ENCODE assay signal across 1 cellular context in the genomic region with DNA sequence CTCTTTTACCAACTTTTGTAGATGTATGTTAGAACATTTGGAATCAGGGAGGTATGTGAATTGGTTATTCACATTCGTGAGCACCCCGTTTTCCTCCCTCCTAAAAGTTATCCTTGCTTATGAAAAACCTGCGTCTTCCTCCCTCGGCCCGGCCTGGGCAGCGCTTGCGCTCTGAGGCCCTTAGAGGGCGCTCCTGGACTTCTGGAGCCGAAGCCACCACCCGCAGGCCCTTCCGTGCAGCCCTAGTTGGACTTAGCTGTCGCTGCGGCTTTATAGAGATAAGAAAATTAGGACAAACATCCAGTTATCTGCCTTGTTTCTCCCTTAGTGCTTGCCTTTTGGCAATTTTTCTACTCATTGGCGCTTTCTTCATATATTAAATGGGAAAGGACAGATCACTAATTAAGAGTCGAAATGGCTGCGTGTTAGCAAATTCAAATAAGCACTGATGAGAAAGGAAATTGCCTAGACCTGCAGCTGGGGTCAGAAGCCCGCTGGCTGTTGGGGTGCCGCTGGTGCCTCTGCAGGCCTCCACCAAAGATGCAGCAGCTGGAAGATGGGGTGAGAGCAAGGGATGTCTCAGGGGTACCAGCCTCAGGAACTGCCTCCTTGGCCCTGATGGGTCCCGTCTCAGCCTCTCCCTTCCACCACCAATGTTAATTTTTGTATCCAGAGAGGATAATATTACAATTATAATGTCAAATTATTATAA.
TF ChIP-seq lines count a peak whose summit lies in the region.

No MANE protein-coding gene starts in this region.

TF ChIP-seq in K562, 482 proteins besides CTCF, POLR2A, EP300 and RAD21 (continued from another document):
- TF ChIP-seq, protein P1, sequence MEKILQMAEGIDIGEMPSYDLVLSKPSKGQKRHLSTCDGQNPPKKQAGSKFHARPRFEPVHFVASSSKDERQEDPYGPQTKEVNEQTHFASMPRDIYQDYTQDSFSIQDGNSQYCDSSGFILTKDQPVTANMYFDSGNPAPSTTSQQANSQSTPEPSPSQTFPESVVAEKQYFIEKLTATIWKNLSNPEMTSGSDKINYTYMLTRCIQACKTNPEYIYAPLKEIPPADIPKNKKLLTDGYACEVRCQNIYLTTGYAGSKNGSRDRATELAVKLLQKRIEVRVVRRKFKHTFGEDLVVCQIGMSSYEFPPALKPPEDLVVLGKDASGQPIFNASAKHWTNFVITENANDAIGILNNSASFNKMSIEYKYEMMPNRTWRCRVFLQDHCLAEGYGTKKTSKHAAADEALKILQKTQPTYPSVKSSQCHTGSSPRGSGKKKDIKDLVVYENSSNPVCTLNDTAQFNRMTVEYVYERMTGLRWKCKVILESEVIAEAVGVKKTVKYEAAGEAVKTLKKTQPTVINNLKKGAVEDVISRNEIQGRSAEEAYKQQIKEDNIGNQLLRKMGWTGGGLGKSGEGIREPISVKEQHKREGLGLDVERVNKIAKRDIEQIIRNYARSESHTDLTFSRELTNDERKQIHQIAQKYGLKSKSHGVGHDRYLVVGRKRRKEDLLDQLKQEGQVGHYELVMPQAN (IDR thresholded peaks at IDR 0.05; ENCODE audit: borderline replicate concordance): no peak
- TF ChIP-seq TCF3 (CRISPR knock-in tag; IDR thresholded peaks at IDR 0.05): 0 out of 2 replicates have a peak, but pooled peaks have one; percentile 12
- TF ChIP-seq FOXA3 (CRISPR knock-in tag; conservative IDR thresholded peaks at IDR 0.05 in 1 of 2, IDR thresholded peaks at IDR 0.05 in 1 of 2): no peak
- TF ChIP-seq TBL1XR1 (IDR thresholded peaks at IDR 0.05; ENCODE audit: low read length in 2 of 2): 0 out of 4 replicates have a peak, but pooled peaks of 1 of the 2 experiments have one; percentile 13
- 0 out of 4 replicates have a peak, but pooled peaks of 1 of the 2 experiments have one; percentile 39 for TF ChIP-seq TEAD1 (CRISPR knock-in tag; IDR thresholded peaks at IDR 0.05)
- no peak for TF ChIP-seq CCAR2 (IDR thresholded peaks at IDR 0.05; ENCODE audit: low read depth, low read length)
- TF ChIP-seq RBM34 (IDR thresholded peaks at IDR 0.05; ENCODE audit: borderline replicate concordance, insufficient read depth, low read length): no peak
- TF ChIP-seq, protein P2, sequence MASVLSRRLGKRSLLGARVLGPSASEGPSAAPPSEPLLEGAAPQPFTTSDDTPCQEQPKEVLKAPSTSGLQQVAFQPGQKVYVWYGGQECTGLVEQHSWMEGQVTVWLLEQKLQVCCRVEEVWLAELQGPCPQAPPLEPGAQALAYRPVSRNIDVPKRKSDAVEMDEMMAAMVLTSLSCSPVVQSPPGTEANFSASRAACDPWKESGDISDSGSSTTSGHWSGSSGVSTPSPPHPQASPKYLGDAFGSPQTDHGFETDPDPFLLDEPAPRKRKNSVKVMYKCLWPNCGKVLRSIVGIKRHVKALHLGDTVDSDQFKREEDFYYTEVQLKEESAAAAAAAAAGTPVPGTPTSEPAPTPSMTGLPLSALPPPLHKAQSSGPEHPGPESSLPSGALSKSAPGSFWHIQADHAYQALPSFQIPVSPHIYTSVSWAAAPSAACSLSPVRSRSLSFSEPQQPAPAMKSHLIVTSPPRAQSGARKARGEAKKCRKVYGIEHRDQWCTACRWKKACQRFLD (CRISPR knock-in tag; IDR thresholded peaks at IDR 0.05): no peak
- TF ChIP-seq, protein P3, sequence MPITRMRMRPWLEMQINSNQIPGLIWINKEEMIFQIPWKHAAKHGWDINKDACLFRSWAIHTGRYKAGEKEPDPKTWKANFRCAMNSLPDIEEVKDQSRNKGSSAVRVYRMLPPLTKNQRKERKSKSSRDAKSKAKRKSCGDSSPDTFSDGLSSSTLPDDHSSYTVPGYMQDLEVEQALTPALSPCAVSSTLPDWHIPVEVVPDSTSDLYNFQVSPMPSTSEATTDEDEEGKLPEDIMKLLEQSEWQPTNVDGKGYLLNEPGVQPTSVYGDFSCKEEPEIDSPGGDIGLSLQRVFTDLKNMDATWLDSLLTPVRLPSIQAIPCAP (CRISPR knock-in tag; IDR thresholded peaks at IDR 0.05; ENCODE audit: borderline replicate concordance): no peak
- TF ChIP-seq, protein P4, sequence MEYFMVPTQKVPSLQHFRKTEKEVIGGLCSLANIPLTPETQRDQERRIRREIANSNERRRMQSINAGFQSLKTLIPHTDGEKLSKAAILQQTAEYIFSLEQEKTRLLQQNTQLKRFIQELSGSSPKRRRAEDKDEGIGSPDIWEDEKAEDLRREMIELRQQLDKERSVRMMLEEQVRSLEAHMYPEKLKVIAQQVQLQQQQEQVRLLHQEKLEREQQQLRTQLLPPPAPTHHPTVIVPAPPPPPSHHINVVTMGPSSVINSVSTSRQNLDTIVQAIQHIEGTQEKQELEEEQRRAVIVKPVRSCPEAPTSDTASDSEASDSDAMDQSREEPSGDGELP (CRISPR knock-in tag; IDR thresholded peaks at IDR 0.05; ENCODE audit: borderline replicate concordance): peak; percentile 38; the same call in 1 of the 2 replicates
- TF ChIP-seq, protein P5, sequence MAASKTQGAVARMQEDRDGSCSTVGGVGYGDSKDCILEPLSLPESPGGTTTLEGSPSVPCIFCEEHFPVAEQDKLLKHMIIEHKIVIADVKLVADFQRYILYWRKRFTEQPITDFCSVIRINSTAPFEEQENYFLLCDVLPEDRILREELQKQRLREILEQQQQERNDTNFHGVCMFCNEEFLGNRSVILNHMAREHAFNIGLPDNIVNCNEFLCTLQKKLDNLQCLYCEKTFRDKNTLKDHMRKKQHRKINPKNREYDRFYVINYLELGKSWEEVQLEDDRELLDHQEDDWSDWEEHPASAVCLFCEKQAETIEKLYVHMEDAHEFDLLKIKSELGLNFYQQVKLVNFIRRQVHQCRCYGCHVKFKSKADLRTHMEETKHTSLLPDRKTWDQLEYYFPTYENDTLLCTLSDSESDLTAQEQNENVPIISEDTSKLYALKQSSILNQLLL (CRISPR knock-in tag; IDR thresholded peaks at IDR 0.05; ENCODE audit: borderline replicate concordance): no peak
- no peak for TF ChIP-seq PTBP1 (IDR thresholded peaks at IDR 0.05; ENCODE audit: low read depth, low read length)
- TF ChIP-seq SP2 (IDR thresholded peaks at IDR 0.05; ENCODE audit: extremely low read depth, low read depth, low read length, poor library complexity, severe bottlenecking): no peak
- TF ChIP-seq ZNF785 (CRISPR knock-in tag; IDR thresholded peaks at IDR 0.05): no peak
- no peak for TF ChIP-seq SUPT5H (IDR thresholded peaks at IDR 0.05)
- TF ChIP-seq MXI1 (IDR thresholded peaks at IDR 0.05; ENCODE audit: low read depth, low read length): no peak
- no peak for TF ChIP-seq HOXB6 (CRISPR knock-in tag; IDR thresholded peaks at IDR 0.05; ENCODE audit: borderline replicate concordance)
- 0 out of 2 replicates have a peak, but pooled peaks have one; percentile 35 for TF ChIP-seq SPI1 (IDR thresholded peaks at IDR 0.05; ENCODE audit: borderline replicate concordance, low read depth, low read length)
- TF ChIP-seq NR2C2 (CRISPR knock-in tag; IDR thresholded peaks at IDR 0.05): no peak
- no peak for TF ChIP-seq NR2C2 (tag; IDR thresholded peaks at IDR 0.05)
- TF ChIP-seq XRCC5 (IDR thresholded peaks at IDR 0.05; ENCODE audit: low read depth, low read length): peak; percentile 66; the same call in 1 of the 2 replicates
- TF ChIP-seq GABPB1 (CRISPR knock-in tag; IDR thresholded peaks at IDR 0.05): 0 out of 2 replicates have a peak, but pooled peaks have one; percentile 18
- TF ChIP-seq ZNF232 (CRISPR knock-in tag; IDR thresholded peaks at IDR 0.05): no peak
- TF ChIP-seq NFATC3 (IDR thresholded peaks at IDR 0.05): no peak
- TF ChIP-seq NRF1 (conservative IDR thresholded peaks at IDR 0.05 in 1 of 2, IDR thresholded peaks at IDR 0.05 in 1 of 2): peak in 1 of 2 experiments; percentile 60; a peak in 2 of 4 replicates
- TF ChIP-seq, protein P6, sequence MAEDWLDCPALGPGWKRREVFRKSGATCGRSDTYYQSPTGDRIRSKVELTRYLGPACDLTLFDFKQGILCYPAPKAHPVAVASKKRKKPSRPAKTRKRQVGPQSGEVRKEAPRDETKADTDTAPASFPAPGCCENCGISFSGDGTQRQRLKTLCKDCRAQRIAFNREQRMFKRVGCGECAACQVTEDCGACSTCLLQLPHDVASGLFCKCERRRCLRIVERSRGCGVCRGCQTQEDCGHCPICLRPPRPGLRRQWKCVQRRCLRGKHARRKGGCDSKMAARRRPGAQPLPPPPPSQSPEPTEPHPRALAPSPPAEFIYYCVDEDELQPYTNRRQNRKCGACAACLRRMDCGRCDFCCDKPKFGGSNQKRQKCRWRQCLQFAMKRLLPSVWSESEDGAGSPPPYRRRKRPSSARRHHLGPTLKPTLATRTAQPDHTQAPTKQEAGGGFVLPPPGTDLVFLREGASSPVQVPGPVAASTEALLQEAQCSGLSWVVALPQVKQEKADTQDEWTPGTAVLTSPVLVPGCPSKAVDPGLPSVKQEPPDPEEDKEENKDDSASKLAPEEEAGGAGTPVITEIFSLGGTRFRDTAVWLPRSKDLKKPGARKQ (CRISPR knock-in tag; IDR thresholded peaks at IDR 0.05): no peak
- TF ChIP-seq CXXC5 (CRISPR knock-in tag; IDR thresholded peaks at IDR 0.05): 0 out of 2 replicates have a peak, but pooled peaks have one; percentile 39
- TF ChIP-seq, protein P7, sequence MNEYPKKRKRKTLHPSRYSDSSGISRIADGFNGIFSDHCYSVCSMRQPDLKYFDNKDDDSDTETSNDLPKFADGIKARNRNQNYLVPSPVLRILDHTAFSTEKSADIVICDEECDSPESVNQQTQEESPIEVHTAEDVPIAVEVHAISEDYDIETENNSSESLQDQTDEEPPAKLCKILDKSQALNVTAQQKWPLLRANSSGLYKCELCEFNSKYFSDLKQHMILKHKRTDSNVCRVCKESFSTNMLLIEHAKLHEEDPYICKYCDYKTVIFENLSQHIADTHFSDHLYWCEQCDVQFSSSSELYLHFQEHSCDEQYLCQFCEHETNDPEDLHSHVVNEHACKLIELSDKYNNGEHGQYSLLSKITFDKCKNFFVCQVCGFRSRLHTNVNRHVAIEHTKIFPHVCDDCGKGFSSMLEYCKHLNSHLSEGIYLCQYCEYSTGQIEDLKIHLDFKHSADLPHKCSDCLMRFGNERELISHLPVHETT (CRISPR knock-in tag; conservative IDR thresholded peaks at IDR 0.05 in 1 of 2, IDR thresholded peaks at IDR 0.05 in 1 of 2): no peak
- TF ChIP-seq TBP (optimal IDR thresholded peaks at IDR 0.05; ENCODE audit: low read depth, low read length): no peak
